8 cellular contexts compared by ENCODE assay signal in genomic region chr11:66639066-66639813, GRCh38. TPM values are rescaled to one million over a fixed set of nuclear protein-coding genes. Genes with fewer than 3 reads are reported as not detected.
A peak's percentile ranks its signal among the peaks of the same experiment; 100 is the strongest.
DNase-seq lines count a peak whose midpoint lies in the region; ATAC-seq and TF ChIP-seq lines count a peak whose summit lies in the region.

No MANE protein-coding gene starts in this region.

- H3K36me3 Mint-ChIP-seq in endothelial cell (ENCODE audit: low read depth, unreplicated experiment) (peaks cover 30% of the 10 kb centered on the region), naive B cell (peaks cover 25 to 44% of the 10 kb centered on the region in 2 donors)

- H3K4me1 Mint-ChIP-seq in endothelial cell (ENCODE audit: unreplicated experiment) = peaks cover 58% of the 10 kb centered on the region
- H3K4me1 Mint-ChIP-seq in naive B cell = peaks cover 55 to 78% (median 68%) of the 10 kb centered on the region in 3 donors

- peak; percentile 48 for DNase-seq in AG10803 (ENCODE audit: low read depth)
- DNase-seq in H4 (ENCODE audit: low spot score) = peak; percentile 16
- peak in 3 of 5 donors; percentile 28 to 35 (median 33) for DNase-seq in T-helper 1 cell
- DNase-seq in endothelial cell (ENCODE audit: low spot score) = peak; percentile 20
- DNase-seq in naive B cell = peak; percentile 29
- DNase-seq in T-helper 9 cell = no peak
- DNase-seq in NCI-H1694 treated with DMSO at 0.1 percent for 48 hours (lab: John Stamatoyannopoulos, UW) = no peak

- H3K4me3 ChIP-seq in AG10803 (ENCODE audit: low read length) = peak overlapping the region; percentile 98

- peak overlapping the region; percentile 100 for H3K27ac Mint-ChIP-seq in endothelial cell (ENCODE audit: unreplicated experiment)
- peak overlapping the region; percentile 97 to 99 (median 98) for H3K27ac Mint-ChIP-seq in naive B cell

- TF ChIP-seq CTCF in AG10803 (conservative IDR thresholded peaks at IDR 0.05; ENCODE audit: low read length) (peak; percentile 27; the same call in 1 of the 2 replicates), endothelial cell (IDR thresholded peaks at IDR 0.05; ENCODE audit: unreplicated experiment) (no peak)

- H3K27me3 Mint-ChIP-seq in endothelial cell (ENCODE audit: unreplicated experiment) = peaks cover 12% of the 10 kb centered on the region
- no peaks in the 10 kb centered on the region for H3K27me3 Mint-ChIP-seq in naive B cell

- peak overlapping the region; percentile 100 for H3K4me3 Mint-ChIP-seq in endothelial cell (ENCODE audit: unreplicated experiment)
- peak overlapping the region; percentile 98 to 99 (median 99) for H3K4me3 Mint-ChIP-seq in naive B cell

- ATAC-seq in naive B cell (ENCODE audit: low read depth in 2 of 2) = no peak
- ATAC-seq in HG03521 (IDR thresholded peaks at IDR 0.05; ENCODE audit: unreplicated experiment) = no peak

- H3K9me3 Mint-ChIP-seq in endothelial cell (ENCODE audit: unreplicated experiment) = no peaks in the 10 kb centered on the region
- H3K9me3 Mint-ChIP-seq in naive B cell = no peaks in the 10 kb centered on the region

RNA-seq across cellular contexts. Expression of gene RBM4, which starts 0.7 kb away (rescaled TPM):
- total RNA-seq in H4 (2014; rRNA removed; shearing (Covaris generic)) = 159 and 164 TPM in 2 replicates
- total RNA-seq in endothelial cell (ENCODE audit: unreplicated experiment) = 187 TPM
- 100 to 1,000 TPM; 197 to 275 (median 228) TPM for polyA plus RNA-seq in naive B cell (ENCODE audit: low read depth in 6 of 6)

RNA-seq across cellular contexts. Expression of gene RBM14, which starts 22.8 kb away (rescaled TPM):
- 27.5 and 34.3 TPM in 2 replicates for total RNA-seq in H4 (2014; rRNA removed; shearing (Covaris generic))
- total RNA-seq in endothelial cell (ENCODE audit: unreplicated experiment) = 84.2 TPM
- polyA plus RNA-seq in naive B cell (ENCODE audit: low read depth in 6 of 6) = 10 to 100 TPM; 68.0 to 97.2 (median 86.4) TPM

RNA-seq across cellular contexts. Expression of gene RBM4B, which starts 38.4 kb away (rescaled TPM):
- total RNA-seq in H4 (2014; rRNA removed; shearing (Covaris generic)) = 31.2 and 46.5 TPM in 2 replicates
- total RNA-seq in endothelial cell (ENCODE audit: unreplicated experiment) = 29.3 TPM
- polyA plus RNA-seq in naive B cell (ENCODE audit: low read depth in 6 of 6) = 10 to 100 TPM; 12.2 to 39.8 (median 24.7) TPM

RNA-seq across cellular contexts. Expression of gene CCS, which starts 46.3 kb away (rescaled TPM):
- total RNA-seq in H4 (2014; rRNA removed; shearing (Covaris generic)) = 21.6 and 25.3 TPM in 2 replicates
- total RNA-seq in endothelial cell (ENCODE audit: unreplicated experiment) = 51.2 TPM
- polyA plus RNA-seq in naive B cell (ENCODE audit: low read depth in 6 of 6) = 10 to 100 TPM; 51.8 to 87.8 (median 66.4) TPM

RNA-seq across cellular contexts. Expression of gene CCDC87, which starts 46.4 kb away (rescaled TPM):
- 0.04 and 0.56 TPM in 2 replicates for total RNA-seq in H4 (2014; rRNA removed; shearing (Covaris generic))
- 0.54 TPM for total RNA-seq in endothelial cell (ENCODE audit: unreplicated experiment)
- under 1 TPM in 2 of 6 donors, not detected in 4; 0.13 to 0.30 TPM for polyA plus RNA-seq in naive B cell (ENCODE audit: low read depth in 6 of 6)

Comparison
In these comparisons a context has a peak if more than half of its experiments do, and no peak if none do; other contexts are left out.
1. DNase-seq: peak in AG10803 (single experiment), H4 (single experiment), T-helper 1 cell (3 of 5), endothelial cell (single experiment) and naive B cell (single experiment); none in T-helper 9 cell (single experiment) and NCI-H1694 treated with DMSO at 0.1 percent for 48 hours (single experiment).